1 cellular context compared by ENCODE assay signal in the genomic region with DNA sequence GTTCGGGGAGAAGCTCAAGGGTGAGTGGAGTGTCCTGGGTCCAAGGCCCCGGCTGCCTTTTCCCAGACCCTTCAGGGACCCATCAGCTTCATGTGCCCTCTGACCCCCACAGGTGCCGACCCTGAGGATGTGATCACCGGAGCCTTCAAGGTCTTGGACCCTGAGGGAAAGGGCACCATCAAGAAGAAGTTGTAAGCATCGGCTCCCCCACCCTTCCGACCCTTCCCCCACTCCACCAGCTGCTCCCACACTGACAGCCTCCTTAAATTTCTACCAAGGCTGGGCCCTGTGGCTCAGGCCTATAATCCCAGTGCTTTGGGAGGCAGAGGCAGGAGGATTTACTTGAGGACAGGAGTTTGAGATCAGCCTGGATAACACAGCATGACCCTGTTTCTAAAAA.
A peak's percentile ranks its signal among the peaks of the same experiment; 100 is the strongest.
TF ChIP-seq lines count a peak whose summit lies in the region.

No MANE protein-coding gene starts in this region.

TF ChIP-seq in K562, 482 proteins besides CTCF, POLR2A, EP300 and RAD21:
- TF ChIP-seq, protein P1, sequence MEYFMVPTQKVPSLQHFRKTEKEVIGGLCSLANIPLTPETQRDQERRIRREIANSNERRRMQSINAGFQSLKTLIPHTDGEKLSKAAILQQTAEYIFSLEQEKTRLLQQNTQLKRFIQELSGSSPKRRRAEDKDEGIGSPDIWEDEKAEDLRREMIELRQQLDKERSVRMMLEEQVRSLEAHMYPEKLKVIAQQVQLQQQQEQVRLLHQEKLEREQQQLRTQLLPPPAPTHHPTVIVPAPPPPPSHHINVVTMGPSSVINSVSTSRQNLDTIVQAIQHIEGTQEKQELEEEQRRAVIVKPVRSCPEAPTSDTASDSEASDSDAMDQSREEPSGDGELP (CRISPR knock-in tag; IDR thresholded peaks at IDR 0.05; ENCODE audit: borderline replicate concordance) = 0 out of 2 replicates have a peak, but pooled peaks have one; percentile 21
- TF ChIP-seq JUN (IDR thresholded peaks at IDR 0.05; ENCODE audit: borderline replicate concordance, low read depth, low read length) = no peak
- no peak for TF ChIP-seq JUN (CRISPR knock-in tag; IDR thresholded peaks at IDR 0.05; ENCODE audit: borderline replicate concordance)
- TF ChIP-seq DMBX1 (CRISPR knock-in tag; IDR thresholded peaks at IDR 0.05; ENCODE audit: borderline replicate concordance) = no peak
- TF ChIP-seq, protein P2, sequence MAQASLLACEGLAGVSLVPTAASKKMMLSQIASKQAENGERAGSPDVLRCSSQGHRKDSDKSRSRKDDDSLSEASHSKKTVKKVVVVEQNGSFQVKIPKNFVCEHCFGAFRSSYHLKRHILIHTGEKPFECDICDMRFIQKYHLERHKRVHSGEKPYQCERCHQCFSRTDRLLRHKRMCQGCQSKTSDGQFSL (CRISPR knock-in tag; IDR thresholded peaks at IDR 0.05) = peak; percentile 38; the same call in 1 of the 2 replicates
- TF ChIP-seq, protein P2 (tag; IDR thresholded peaks at IDR 0.05) = no peak
- peak; percentile 22; the same call in 1 of the 2 replicates for TF ChIP-seq NR2C1 (IDR thresholded peaks at IDR 0.05)
- no peak for TF ChIP-seq NR2C1 (tag; IDR thresholded peaks at IDR 0.05)
- TF ChIP-seq KAT7 (CRISPR knock-in tag; IDR thresholded peaks at IDR 0.05; ENCODE audit: borderline replicate concordance) = no peak
- TF ChIP-seq ZZZ3 (IDR thresholded peaks at IDR 0.05) = no peak
- no peak for TF ChIP-seq POLR2B (IDR thresholded peaks at IDR 0.05; ENCODE audit: low read depth, partially characterized antibody)
- TF ChIP-seq, protein P3, sequence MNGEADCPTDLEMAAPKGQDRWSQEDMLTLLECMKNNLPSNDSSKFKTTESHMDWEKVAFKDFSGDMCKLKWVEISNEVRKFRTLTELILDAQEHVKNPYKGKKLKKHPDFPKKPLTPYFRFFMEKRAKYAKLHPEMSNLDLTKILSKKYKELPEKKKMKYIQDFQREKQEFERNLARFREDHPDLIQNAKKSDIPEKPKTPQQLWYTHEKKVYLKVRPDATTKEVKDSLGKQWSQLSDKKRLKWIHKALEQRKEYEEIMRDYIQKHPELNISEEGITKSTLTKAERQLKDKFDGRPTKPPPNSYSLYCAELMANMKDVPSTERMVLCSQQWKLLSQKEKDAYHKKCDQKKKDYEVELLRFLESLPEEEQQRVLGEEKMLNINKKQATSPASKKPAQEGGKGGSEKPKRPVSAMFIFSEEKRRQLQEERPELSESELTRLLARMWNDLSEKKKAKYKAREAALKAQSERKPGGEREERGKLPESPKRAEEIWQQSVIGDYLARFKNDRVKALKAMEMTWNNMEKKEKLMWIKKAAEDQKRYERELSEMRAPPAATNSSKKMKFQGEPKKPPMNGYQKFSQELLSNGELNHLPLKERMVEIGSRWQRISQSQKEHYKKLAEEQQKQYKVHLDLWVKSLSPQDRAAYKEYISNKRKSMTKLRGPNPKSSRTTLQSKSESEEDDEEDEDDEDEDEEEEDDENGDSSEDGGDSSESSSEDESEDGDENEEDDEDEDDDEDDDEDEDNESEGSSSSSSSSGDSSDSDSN (IDR thresholded peaks at IDR 0.05; ENCODE audit: borderline replicate concordance in 1 of 2, low read depth in 2 of 2, low read length in 2 of 2) = no peak
- no peak for TF ChIP-seq DACH1 (IDR thresholded peaks at IDR 0.05; ENCODE audit: partially characterized antibody)
- TF ChIP-seq, protein P4, sequence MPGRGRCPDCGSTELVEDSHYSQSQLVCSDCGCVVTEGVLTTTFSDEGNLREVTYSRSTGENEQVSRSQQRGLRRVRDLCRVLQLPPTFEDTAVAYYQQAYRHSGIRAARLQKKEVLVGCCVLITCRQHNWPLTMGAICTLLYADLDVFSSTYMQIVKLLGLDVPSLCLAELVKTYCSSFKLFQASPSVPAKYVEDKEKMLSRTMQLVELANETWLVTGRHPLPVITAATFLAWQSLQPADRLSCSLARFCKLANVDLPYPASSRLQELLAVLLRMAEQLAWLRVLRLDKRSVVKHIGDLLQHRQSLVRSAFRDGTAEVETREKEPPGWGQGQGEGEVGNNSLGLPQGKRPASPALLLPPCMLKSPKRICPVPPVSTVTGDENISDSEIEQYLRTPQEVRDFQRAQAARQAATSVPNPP (IDR thresholded peaks at IDR 0.05; ENCODE audit: borderline replicate concordance, insufficient read depth, insufficient read length) = no peak
- TF ChIP-seq MAFF (IDR thresholded peaks at IDR 0.05; ENCODE audit: low read length) = no peak
- TF ChIP-seq ZNF197 (CRISPR knock-in tag; IDR thresholded peaks at IDR 0.05; ENCODE audit: low read depth) = no peak
- TF ChIP-seq RBM17 (IDR thresholded peaks at IDR 0.05; ENCODE audit: borderline replicate concordance, low read depth, low read length) = no peak
- TF ChIP-seq PHF21A (IDR thresholded peaks at IDR 0.05; ENCODE audit: borderline replicate concordance, low read depth) = no peak
- peak; percentile 32 for TF ChIP-seq ZFX (CRISPR knock-in tag; IDR thresholded peaks at IDR 0.05)
- TF ChIP-seq SMAD1 (IDR thresholded peaks at IDR 0.05; ENCODE audit: low read depth, low read length, partially characterized antibody) = no peak
- no peak for TF ChIP-seq TRIM28 (IDR thresholded peaks at IDR 0.05)
- TF ChIP-seq TAF7 (tag; IDR thresholded peaks at IDR 0.05) = no peak
- 0 out of 2 replicates have a peak, but pooled peaks have one; percentile 8 for TF ChIP-seq FOSL1 (tag; conservative IDR thresholded peaks at IDR 0.05)
TF ChIP-seq in K562: peak in this region for 5.
